ENCODE assay signal across 2 cellular contexts in the genomic region with DNA sequence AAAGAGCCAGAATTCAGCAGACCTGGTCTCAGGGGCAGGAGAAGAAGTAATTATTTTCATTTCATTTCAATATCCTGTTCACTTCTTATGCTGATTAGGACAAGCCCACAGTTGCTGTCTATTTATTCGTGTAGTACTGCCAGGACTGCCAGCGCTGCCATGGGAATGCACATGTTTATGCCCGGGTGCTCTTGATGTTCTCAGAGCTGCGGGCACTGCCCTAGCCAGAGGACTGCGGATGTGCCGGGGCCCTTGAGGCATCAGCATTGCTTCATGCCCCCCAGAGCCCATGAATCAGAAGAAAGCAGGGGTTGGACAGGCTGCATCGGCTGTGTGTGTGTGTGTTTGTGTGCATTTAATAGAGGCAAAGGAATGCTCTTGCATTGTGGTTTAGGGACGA.
TF ChIP-seq lines count a peak whose summit lies in the region.

No MANE protein-coding gene starts in this region.

TF ChIP-seq in A549, 52 proteins besides CTCF, POLR2A, EP300 and RAD21:
- TF ChIP-seq, protein P1, sequence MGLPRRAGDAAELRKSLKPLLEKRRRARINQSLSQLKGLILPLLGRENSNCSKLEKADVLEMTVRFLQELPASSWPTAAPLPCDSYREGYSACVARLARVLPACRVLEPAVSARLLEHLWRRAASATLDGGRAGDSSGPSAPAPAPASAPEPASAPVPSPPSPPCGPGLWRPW (IDR thresholded peaks at IDR 0.05): no peak
- no peak for TF ChIP-seq ZC3H11A (IDR thresholded peaks at IDR 0.05)
- TF ChIP-seq HDAC2 (IDR thresholded peaks at IDR 0.05): no peak
- no peak for TF ChIP-seq JUN (IDR thresholded peaks at IDR 0.05)
- no peak for TF ChIP-seq CHD4 (IDR thresholded peaks at IDR 0.05; ENCODE audit: borderline replicate concordance)

TF ChIP-seq in SK-N-SH, 30 proteins besides CTCF, POLR2A, EP300 and RAD21:
- TF ChIP-seq GATA2 (CRISPR knock-in tag; IDR thresholded peaks at IDR 0.05) (no peak), NRF1 (IDR thresholded peaks at IDR 0.05; ENCODE audit: low read depth, low read length) (no peak), USF1 (IDR thresholded peaks at IDR 0.05; ENCODE audit: borderline replicate concordance, low read depth) (no peak), RFX5 (IDR thresholded peaks at IDR 0.05; ENCODE audit: low read length) (no peak), REST (IDR thresholded peaks at IDR 0.05; ENCODE audit: low read depth, low read length) (no peak), TAF1 (IDR thresholded peaks at IDR 0.05; ENCODE audit: borderline replicate concordance, low read depth, low read length) (no peak), EZH2phosphoT487 (IDR thresholded peaks at IDR 0.05; ENCODE audit: borderline replicate concordance, low read depth) (no peak), MEF2A (IDR thresholded peaks at IDR 0.05; ENCODE audit: borderline replicate concordance, low read depth) (no peak), PBX3 (IDR thresholded peaks at IDR 0.05) (no peak), USF2 (IDR thresholded peaks at IDR 0.05; ENCODE audit: borderline replicate concordance, low read depth, low read length) (no peak), JUND (IDR thresholded peaks at IDR 0.05) (no peak), POLR2AphosphoS5 (IDR thresholded peaks at IDR 0.05; ENCODE audit: low read depth, low read length) (no peak), RCOR1 (IDR thresholded peaks at IDR 0.05; ENCODE audit: low read length) (no peak), SMC3 (IDR thresholded peaks at IDR 0.05; ENCODE audit: low read depth, low read length) (no peak), FOXJ3 (CRISPR knock-in tag; IDR thresholded peaks at IDR 0.05) (no peak), TEAD4 (IDR thresholded peaks at IDR 0.05; ENCODE audit: borderline replicate concordance, insufficient read depth) (no peak)
- TF ChIP-seq, protein P2, sequence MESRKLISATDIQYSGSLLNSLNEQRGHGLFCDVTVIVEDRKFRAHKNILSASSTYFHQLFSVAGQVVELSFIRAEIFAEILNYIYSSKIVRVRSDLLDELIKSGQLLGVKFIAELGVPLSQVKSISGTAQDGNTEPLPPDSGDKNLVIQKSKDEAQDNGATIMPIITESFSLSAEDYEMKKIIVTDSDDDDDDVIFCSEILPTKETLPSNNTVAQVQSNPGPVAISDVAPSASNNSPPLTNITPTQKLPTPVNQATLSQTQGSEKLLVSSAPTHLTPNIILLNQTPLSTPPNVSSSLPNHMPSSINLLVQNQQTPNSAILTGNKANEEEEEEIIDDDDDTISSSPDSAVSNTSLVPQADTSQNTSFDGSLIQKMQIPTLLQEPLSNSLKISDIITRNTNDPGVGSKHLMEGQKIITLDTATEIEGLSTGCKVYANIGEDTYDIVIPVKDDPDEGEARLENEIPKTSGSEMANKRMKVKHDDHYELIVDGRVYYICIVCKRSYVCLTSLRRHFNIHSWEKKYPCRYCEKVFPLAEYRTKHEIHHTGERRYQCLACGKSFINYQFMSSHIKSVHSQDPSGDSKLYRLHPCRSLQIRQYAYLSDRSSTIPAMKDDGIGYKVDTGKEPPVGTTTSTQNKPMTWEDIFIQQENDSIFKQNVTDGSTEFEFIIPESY (IDR thresholded peaks at IDR 0.05; ENCODE audit: borderline replicate concordance, low read depth): no peak
